ENCODE assay signal across 19 cellular contexts in the genomic region with DNA sequence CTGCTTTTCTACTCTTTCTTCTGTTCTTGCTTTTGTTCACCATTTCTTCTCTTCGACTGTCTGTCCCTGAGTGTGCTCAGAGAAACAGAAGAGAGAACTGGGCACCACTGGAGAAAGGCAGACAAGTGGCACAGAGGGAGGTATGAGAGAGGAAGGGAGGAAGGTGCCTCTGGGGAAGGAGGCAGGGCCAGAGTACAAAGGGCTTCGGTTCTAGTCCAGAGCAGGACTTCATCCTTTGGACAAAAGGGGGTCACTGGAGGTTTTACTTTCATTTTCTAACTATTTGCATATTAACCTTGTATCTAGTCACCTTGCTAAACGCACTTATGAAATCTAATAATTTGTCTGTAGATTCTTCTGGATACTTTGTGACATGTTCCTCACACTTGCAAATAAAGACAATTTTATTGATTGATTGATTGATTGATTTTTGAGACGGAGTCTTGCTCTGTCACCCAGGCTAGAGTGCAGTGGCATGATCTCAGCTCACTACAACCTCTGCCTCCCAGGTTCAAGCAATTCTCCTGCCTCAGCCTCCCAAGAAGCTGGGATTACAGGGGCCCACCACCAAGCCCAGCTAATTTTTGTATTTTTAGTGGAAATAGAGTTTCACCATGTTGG.
DNase-seq lines count a peak whose midpoint lies in the region; ATAC-seq and TF ChIP-seq lines count a peak whose summit lies in the region.
"Had no signal": no experiment of that assay in that cellular context is flagged by ENCODE, and none has a peak within 500 bp of the region (broad histone marks: within the 10 kb centered on the region; RNA-seq: fewer than 3 reads in every experiment).

No MANE protein-coding gene starts in this region.

- H3K9me3 ChIP-seq in OCI-LY1 (ENCODE audit: low read length) = no peaks in the 10 kb centered on the region
- H3K9me3 ChIP-seq: body of pancreas, left ventricle myocardium inferior, thyroid gland had no signal

- H3K4me1 ChIP-seq in OCI-LY1 (ENCODE audit: insufficient read depth, low read length, severe bottlenecking) = peaks cover 18% of the 10 kb centered on the region
- H3K4me1 ChIP-seq: body of pancreas, left ventricle myocardium inferior, parathyroid adenoma, thyroid gland had no signal

- H3K27me3 ChIP-seq in OCI-LY1 (ENCODE audit: insufficient read depth, low read length) = 0 out of 2 replicates have a peak, but pooled peaks cover 8% of the 10 kb centered on the region
- H3K27me3 ChIP-seq: body of pancreas, thyroid gland had no signal

- no peaks in the 10 kb centered on the region for H3K36me3 Mint-ChIP-seq in T-helper 1 cell treated with Interleukin-12 subunit alpha and Interleukin-12 subunit beta and Interleukin-4 antibody, amounts not matched to agents 30 μg/mL and 1 μg/mL, for 36 hours (ENCODE audit: low read depth)
- H3K36me3 Mint-ChIP-seq in central memory CD8-positive, alpha-beta T cell (ENCODE audit: insufficient read depth) = no peaks in the 10 kb centered on the region
- H3K36me3 Mint-ChIP-seq in stimulated activated effector memory CD8-positive, alpha-beta T cell treated with anti-CD3 and anti-CD28 coated beads, Interleukin-12 subunit alpha, Interleukin-12 subunit beta, amount 100 ng/mL, for 72 hours = no peaks in the 10 kb centered on the region
- H3K36me3 Mint-ChIP-seq: CD8-positive, alpha-beta T cell had no signal

- no peak overlapping the region for H2AFZ ChIP-seq in OCI-LY1 (ENCODE audit: low read length)
- H2AFZ ChIP-seq: parathyroid adenoma had no signal

- no peak for DNase-seq in T-helper 1 cell
- no peak for DNase-seq in central memory CD8-positive, alpha-beta T cell (ENCODE audit: low spot score in 2 of 2)
- DNase-seq in stimulated activated effector memory CD8-positive, alpha-beta T cell treated with anti-CD3 and anti-CD28 coated beads, Interleukin-12 subunit alpha, Interleukin-12 subunit beta, amount 100 ng/mL, for 72 hours (ENCODE audit: low spot score in 2 of 2) = no peak
- no peak for DNase-seq in activated CD4-positive, alpha-beta T cell treated with anti-CD3 and anti-CD28 coated beads for 4 hours
- DNase-seq: activated naive CD4-positive, alpha-beta T cell treated with anti-CD3 and anti-CD28 coated beads, Interleukin-2, amount 50 U/mL, for 16 hours; body of pancreas; CD8-positive, alpha-beta T cell; dermis blood vessel endothelial cell; erythroblast; HCEC 1CT; left ventricle myocardium inferior; NCI-H748 treated with DMSO at 0.1 percent for 48 hours; T-helper 2 cell; thyroid gland had no signal

- peaks cover 10% of the 10 kb centered on the region for H3K4me1 Mint-ChIP-seq in T-helper 1 cell treated with Interleukin-12 subunit alpha and Interleukin-12 subunit beta and Interleukin-4 antibody, amounts not matched to agents 30 μg/mL and 1 μg/mL, for 36 hours (ENCODE audit: low read depth)
- H3K4me1 Mint-ChIP-seq in central memory CD8-positive, alpha-beta T cell = peaks cover 8% of the 10 kb centered on the region
- peaks cover 17% of the 10 kb centered on the region for H3K4me1 Mint-ChIP-seq in stimulated activated effector memory CD8-positive, alpha-beta T cell treated with anti-CD3 and anti-CD28 coated beads, Interleukin-12 subunit alpha, Interleukin-12 subunit beta, amount 100 ng/mL, for 72 hours

- no peaks in the 10 kb centered on the region for H3K9me3 Mint-ChIP-seq in T-helper 1 cell treated with Interleukin-12 subunit alpha and Interleukin-12 subunit beta and Interleukin-4 antibody, amounts not matched to agents 30 μg/mL and 1 μg/mL, for 36 hours
- H3K9me3 Mint-ChIP-seq in central memory CD8-positive, alpha-beta T cell = no peaks in the 10 kb centered on the region
- no peaks in the 10 kb centered on the region for H3K9me3 Mint-ChIP-seq in stimulated activated effector memory CD8-positive, alpha-beta T cell treated with anti-CD3 and anti-CD28 coated beads, Interleukin-12 subunit alpha, Interleukin-12 subunit beta, amount 100 ng/mL, for 72 hours
- H3K9me3 Mint-ChIP-seq: CD8-positive, alpha-beta T cell had no signal

- ATAC-seq in central memory CD8-positive, alpha-beta T cell (replicated peaks; ENCODE audit: extremely low read depth, poor library complexity, severe bottlenecking) = no peak
- no peak for ATAC-seq in stimulated activated effector memory CD8-positive, alpha-beta T cell treated with anti-CD3 and anti-CD28 coated beads, Interleukin-12 subunit alpha, Interleukin-12 subunit beta, amount 100 ng/mL, for 72 hours
- no peak for ATAC-seq in GM19351 (IDR thresholded peaks at IDR 0.05; ENCODE audit: unreplicated experiment)
- ATAC-seq in GM21619 (IDR thresholded peaks at IDR 0.05; ENCODE audit: unreplicated experiment) = no peak
- ATAC-seq: body of pancreas; CD8-positive, alpha-beta T cell had no signal

- H3K27ac Mint-ChIP-seq in T-helper 1 cell treated with Interleukin-12 subunit alpha and Interleukin-12 subunit beta and Interleukin-4 antibody, amounts not matched to agents 30 μg/mL and 1 μg/mL, for 36 hours = peak overlapping the region; percentile 50
- peak overlapping the region; percentile 16 for H3K27ac Mint-ChIP-seq in central memory CD8-positive, alpha-beta T cell (ENCODE audit: low read depth)
- peak overlapping the region; percentile 63 for H3K27ac Mint-ChIP-seq in stimulated activated effector memory CD8-positive, alpha-beta T cell treated with anti-CD3 and anti-CD28 coated beads, Interleukin-12 subunit alpha, Interleukin-12 subunit beta, amount 100 ng/mL, for 72 hours
- H3K27ac Mint-ChIP-seq: CD8-positive, alpha-beta T cell had no signal

- H3K4me3 ChIP-seq in OCI-LY1 (ENCODE audit: low read depth, low read length, poor library complexity, severe bottlenecking) = no peak overlapping the region
- H3K4me3 ChIP-seq: body of pancreas, left ventricle myocardium inferior, thyroid gland had no signal

- no peak overlapping the region for H3K27ac ChIP-seq in OCI-LY1 (ENCODE audit: low read depth, low read length, poor library complexity, severe bottlenecking)
- H3K27ac ChIP-seq: body of pancreas, left ventricle myocardium inferior, parathyroid adenoma, thyroid gland had no signal

- peak overlapping the region; percentile 45 for H3K4me2 ChIP-seq in OCI-LY1 (ENCODE audit: low read length)

- no peak overlapping the region for H3K4me3 Mint-ChIP-seq in T-helper 1 cell treated with Interleukin-12 subunit alpha and Interleukin-12 subunit beta and Interleukin-4 antibody, amounts not matched to agents 30 μg/mL and 1 μg/mL, for 36 hours
- H3K4me3 Mint-ChIP-seq in central memory CD8-positive, alpha-beta T cell = no peak overlapping the region
- no peak overlapping the region for H3K4me3 Mint-ChIP-seq in stimulated activated effector memory CD8-positive, alpha-beta T cell treated with anti-CD3 and anti-CD28 coated beads, Interleukin-12 subunit alpha, Interleukin-12 subunit beta, amount 100 ng/mL, for 72 hours
- H3K4me3 Mint-ChIP-seq: CD8-positive, alpha-beta T cell had no signal

- H3K79me2 ChIP-seq in OCI-LY1 (ENCODE audit: insufficient read depth, low read length) = no peaks in the 10 kb centered on the region
- H3K79me2 ChIP-seq: parathyroid adenoma had no signal

- H3F3A ChIP-seq in OCI-LY1 (ENCODE audit: insufficient read depth, low read length) = no peaks in the 10 kb centered on the region

- H3K36me3 ChIP-seq in OCI-LY1 (ENCODE audit: insufficient read depth, low read length) = no peaks in the 10 kb centered on the region
- H3K36me3 ChIP-seq: thyroid gland had no signal

- no peak overlapping the region for H3K9ac ChIP-seq in OCI-LY1 (ENCODE audit: low read length)
- H3K9ac ChIP-seq: parathyroid adenoma had no signal

- TF ChIP-seq CTCF in OCI-LY1 (IDR thresholded peaks at IDR 0.05; ENCODE audit: low read length) = no peak

- H4K20me1 ChIP-seq in OCI-LY1 (ENCODE audit: insufficient read depth, low read length) = no peaks in the 10 kb centered on the region

- no peaks in the 10 kb centered on the region for H3K27me3 Mint-ChIP-seq in T-helper 1 cell treated with Interleukin-12 subunit alpha and Interleukin-12 subunit beta and Interleukin-4 antibody, amounts not matched to agents 30 μg/mL and 1 μg/mL, for 36 hours (ENCODE audit: low read depth)
- H3K27me3 Mint-ChIP-seq in central memory CD8-positive, alpha-beta T cell = no peaks in the 10 kb centered on the region

- no peaks in the 10 kb centered on the region for H3K9me2 ChIP-seq in OCI-LY1 (ENCODE audit: low read depth, low read length)
